In the genomic region with DNA sequence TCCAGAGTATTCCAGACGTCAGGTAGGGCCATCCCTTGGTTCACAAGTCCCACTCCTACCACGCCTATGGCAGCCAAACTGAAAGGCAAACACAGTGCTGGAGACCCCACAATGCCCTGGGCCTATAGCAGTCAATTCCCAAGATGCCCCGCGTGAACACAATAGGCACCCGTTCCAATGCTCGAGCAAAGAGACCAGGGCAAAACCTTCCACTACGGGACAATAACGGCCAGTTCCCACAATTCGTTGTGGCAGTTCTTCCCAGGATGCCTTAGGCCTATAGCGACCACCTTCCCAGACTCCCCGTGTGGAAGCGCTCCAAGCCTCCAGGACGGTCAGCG, we compare ENCODE assay signal across 8 cellular contexts. TPM values are rescaled to one million over a fixed set of nuclear protein-coding genes. Genes with fewer than 3 reads are reported as not detected.
DNase-seq lines count a peak whose midpoint lies in the region; ATAC-seq and TF ChIP-seq lines count a peak whose summit lies in the region.

No MANE protein-coding gene starts in this region.

- DNase-seq in Karpas-422 (peak; percentile 88), chondrocyte (ENCODE audit: low spot score) (no peak), lower lobe of right lung (no peak)
- peak; percentile 66 for DNase-seq in stimulated activated naive CD8-positive, alpha-beta T cell treated with anti-CD3 and anti-CD28 coated beads, Interleukin-15, Interleukin-2, amounts not matched to agents 100 U/mL and 50 U/mL, for 24 hours

- H4K20me1 ChIP-seq in Karpas-422 (ENCODE audit: insufficient read depth, low read depth, low read length) = no peaks in the 10 kb centered on the region

- H3K27ac ChIP-seq in Karpas-422 (ENCODE audit: low read length) = peak overlapping the region; percentile 93
- H3K27ac ChIP-seq in lower lobe of right lung = peak overlapping the region; percentile 97

- H3K27me3 ChIP-seq in Karpas-422 (ENCODE audit: low read length) = no peaks in the 10 kb centered on the region
- H3K27me3 ChIP-seq in lower lobe of right lung (ENCODE audit: low read depth) = no peaks in the 10 kb centered on the region

- ATAC-seq in GM21529 (IDR thresholded peaks at IDR 0.05; ENCODE audit: unreplicated experiment) = peak; percentile 29
- ATAC-seq in SK-N-SH treated with all-trans-retinoic acid at 6 μM for 48 hours = peak; percentile 61
- ATAC-seq in lower lobe of right lung = peak; percentile 40 to 67
- peak; percentile 53 for ATAC-seq in stimulated activated naive CD8-positive, alpha-beta T cell treated with anti-CD3 and anti-CD28 coated beads, Interleukin-15, Interleukin-2, amounts not matched to agents 100 U/mL and 50 U/mL, for 24 hours
- no peak for ATAC-seq in HG03469 (IDR thresholded peaks at IDR 0.05; ENCODE audit: unreplicated experiment)

- peak overlapping the region; percentile 91 for H3K4me3 ChIP-seq in Karpas-422 (ENCODE audit: low read length)
- peak overlapping the region; percentile 97 for H3K4me3 ChIP-seq in lower lobe of right lung

- TF ChIP-seq CTCF in chondrocyte (IDR thresholded peaks at IDR 0.05) (no peak), lower lobe of right lung (IDR thresholded peaks at IDR 0.05) (no peak)

- no peaks in the 10 kb centered on the region for H3K36me3 Mint-ChIP-seq in chondrocyte (ENCODE audit: low read depth)

- peaks cover 63% of the 10 kb centered on the region for H3K79me2 ChIP-seq in Karpas-422 (ENCODE audit: low read length)

- H3K27me3 Mint-ChIP-seq in chondrocyte (ENCODE audit: low read depth) = no peaks in the 10 kb centered on the region

- peaks cover 25% of the 10 kb centered on the region for H3K4me1 Mint-ChIP-seq in chondrocyte (ENCODE audit: low read depth)

- intact Hi-C loops in lower lobe of right lung (cut with DNase I) = no loop called here

- H3K27ac Mint-ChIP-seq in chondrocyte (ENCODE audit: unreplicated experiment) = peak overlapping the region; percentile 89

- H3K36me3 ChIP-seq in ES-I3 (ENCODE audit: insufficient read depth, low read length) = no peaks in the 10 kb centered on the region
- no peaks in the 10 kb centered on the region for H3K36me3 ChIP-seq in Karpas-422 (ENCODE audit: insufficient read depth, low read length)
- no peaks in the 10 kb centered on the region for H3K36me3 ChIP-seq in lower lobe of right lung

- H3K9ac ChIP-seq in ES-I3 (ENCODE audit: low read depth, low read length) (peak overlapping the region; percentile 57), Karpas-422 (ENCODE audit: low read length) (peak overlapping the region; percentile 96)

- H3K4me1 ChIP-seq in ES-I3 (ENCODE audit: insufficient read depth, low read length) (no peaks in the 10 kb centered on the region; the same call in 1 of the 2 replicates), Karpas-422 (ENCODE audit: low read length) (peaks cover 21% of the 10 kb centered on the region), lower lobe of right lung (peaks cover 18% of the 10 kb centered on the region)

- no peaks in the 10 kb centered on the region for H3K9me3 Mint-ChIP-seq in chondrocyte (ENCODE audit: low read depth)

- H3K9me3 ChIP-seq in ES-I3 (ENCODE audit: control insufficient read depth, insufficient read depth, low read length) (no peaks in the 10 kb centered on the region), Karpas-422 (ENCODE audit: low read length) (no peaks in the 10 kb centered on the region), lower lobe of right lung (no peaks in the 10 kb centered on the region)

- peak overlapping the region; percentile 95 for H3K4me3 Mint-ChIP-seq in chondrocyte (ENCODE audit: unreplicated experiment)

- no peaks in the 10 kb centered on the region for H3K9me2 ChIP-seq in Karpas-422 (replicated peaks; ENCODE audit: insufficient read depth, low read length)

- peak overlapping the region; percentile 85; the same call in 1 of the 2 replicates for H2AFZ ChIP-seq in Karpas-422 (ENCODE audit: low read length)

- H3K4me2 ChIP-seq in Karpas-422 (ENCODE audit: low read depth, low read length, poor library complexity, severe bottlenecking) = peak overlapping the region; percentile 91

TF ChIP-seq in SK-N-SH treated with all-trans-retinoic acid at 6 μM for 48 hours, 23 proteins besides CTCF, POLR2A, EP300 and RAD21:
- TF ChIP-seq ZNF565 (CRISPR knock-in tag; conservative IDR thresholded peaks at IDR 0.05; ENCODE audit: low read depth) (no peak), ARNTL (CRISPR knock-in tag; IDR thresholded peaks at IDR 0.05; ENCODE audit: borderline replicate concordance, low read depth) (peak; percentile 19; the same call in 1 of the 2 replicates), ZFP3 (CRISPR knock-in tag; IDR thresholded peaks at IDR 0.05) (0 out of 2 replicates have a peak, but pooled peaks have one; percentile 34)

RNA-seq across cellular contexts. Expression of a gene that starts 0.5 kb away (rescaled TPM):
- total RNA-seq in Karpas-422 (2014; rRNA removed; shearing (Covaris generic); ENCODE audit: low replicate concordance) = 37.9 and 94.7 TPM in 2 replicates
- 50.7 to 53.9 TPM (median 52.5 TPM) in 3 replicates for total RNA-seq in chondrocyte
- 29.6 TPM for total RNA-seq in lower lobe of right lung

RNA-seq across cellular contexts. Expression of a gene that starts 7.0 kb away (rescaled TPM):
- not detected in 2 replicates for total RNA-seq in Karpas-422 (2014; rRNA removed; shearing (Covaris generic); ENCODE audit: low replicate concordance)
- 0.12 to 0.27 TPM in 2 of 3 replicates, not detected in the other for total RNA-seq in chondrocyte
- total RNA-seq in lower lobe of right lung = 0.24 TPM

RNA-seq across cellular contexts. Expression of a gene that starts 20.8 kb away (rescaled TPM):
- total RNA-seq in Karpas-422 (2014; rRNA removed; shearing (Covaris generic); ENCODE audit: low replicate concordance) = not detected in 2 replicates
- total RNA-seq in chondrocyte = 5.6 to 7.1 TPM (median 6.1 TPM) in 3 replicates
- total RNA-seq in lower lobe of right lung = 8.1 TPM

RNA-seq across cellular contexts. Expression of a gene that starts 22.5 kb away (rescaled TPM):
- total RNA-seq in Karpas-422 (2014; rRNA removed; shearing (Covaris generic); ENCODE audit: low replicate concordance) = 6.2 and 9.1 TPM in 2 replicates
- total RNA-seq in chondrocyte (11.9 to 17.6 TPM (median 12.1 TPM) in 3 replicates), lower lobe of right lung (14.2 TPM)

RNA-seq across cellular contexts. Expression of a gene that starts 23.0 kb away (rescaled TPM):
- total RNA-seq in Karpas-422 (2014; rRNA removed; shearing (Covaris generic); ENCODE audit: low replicate concordance) = 10.1 and 10.8 TPM in 2 replicates
- 40.0 to 43.1 TPM (median 41.7 TPM) in 3 replicates for total RNA-seq in chondrocyte
- total RNA-seq in lower lobe of right lung = 21.1 TPM

Comparison
In these comparisons a context has a peak if more than half of its experiments do, and no peak if none do; other contexts are left out.
1. DNase-seq: peak in Karpas-422 (single experiment) and stimulated activated naive CD8-positive, alpha-beta T cell treated with anti-CD3 and anti-CD28 coated beads, Interleukin-15, Interleukin-2, amounts not matched to agents 100 U/mL and 50 U/mL, for 24 hours (single experiment); none in chondrocyte (single experiment) and lower lobe of right lung (single experiment).